Comparison of ENCODE assay signal across 11 cellular contexts in genomic region chr1:119347858-119348257, GRCh38. TPM values are rescaled to one million over a fixed set of nuclear protein-coding genes. Genes with fewer than 3 reads are reported as not detected.
DNase-seq lines count a peak whose midpoint lies in the region; ATAC-seq, FAIRE-seq and TF ChIP-seq lines count a peak whose summit lies in the region.
"Had no signal": no experiment of that assay in that cellular context is flagged by ENCODE, and none has a peak within 500 bp of the region (broad histone marks: within the 10 kb centered on the region; RNA-seq: fewer than 3 reads in every experiment).

No MANE protein-coding gene starts in this region.

- H2AFZ ChIP-seq in OCI-LY3 (ENCODE audit: low read depth, low read length), result 0 out of 2 replicates have a peak overlapping the region, but pooled peaks have one; percentile 1
- no peak overlapping the region for H2AFZ ChIP-seq in HepG2 (ENCODE audit: low read length)
- H2AFZ ChIP-seq: parathyroid adenoma had no signal

- H3K79me2 ChIP-seq in OCI-LY3 (ENCODE audit: low read length), result no peaks in the 10 kb centered on the region
- no peaks in the 10 kb centered on the region for H3K79me2 ChIP-seq in HepG2 (ENCODE audit: insufficient read depth, low read length)
- H3K79me2 ChIP-seq: parathyroid adenoma had no signal

- no peaks in the 10 kb centered on the region for H3K36me3 Mint-ChIP-seq in activated naive CD4-positive, alpha-beta T cell treated with anti-CD3 and anti-CD28 coated beads for 36 hours (ENCODE audit: low read depth)
- H3K36me3 Mint-ChIP-seq in stimulated activated naive B cell treated with anti-CD40 and anti-IgM and Interleukin-4, amounts not matched to agents 10 μg/mL and 1 μg/mL and 100 μg/mL, for 72 hours, result peaks cover 1 to 3% of the 10 kb centered on the region in 2 donors

- peaks cover 10% of the 10 kb centered on the region for H3K27me3 Mint-ChIP-seq in activated naive CD4-positive, alpha-beta T cell treated with anti-CD3 and anti-CD28 coated beads for 36 hours (ENCODE audit: low read depth)
- H3K27me3 Mint-ChIP-seq in stimulated activated naive B cell treated with anti-CD40 and anti-IgM and Interleukin-4, amounts not matched to agents 10 μg/mL and 1 μg/mL and 100 μg/mL, for 72 hours, result peaks cover 17 to 19% of the 10 kb centered on the region in 2 donors

- no peak for TF ChIP-seq POLR2A in HepG2 (IDR thresholded peaks at IDR 0.05; ENCODE audit: insufficient read depth in 1 of 2, low read depth in 2 of 2, low read length in 2 of 2)

- peaks cover 24% of the 10 kb centered on the region for H3K4me1 ChIP-seq in OCI-LY3 (ENCODE audit: low read length)
- H3K4me1 ChIP-seq in HepG2 (ENCODE audit: insufficient read depth, low read length), result peaks cover 70% of the 10 kb centered on the region
- H3K4me1 ChIP-seq in mucosa of descending colon (ENCODE audit: low read depth), result no peaks in the 10 kb centered on the region
- H3K4me1 ChIP-seq: parathyroid adenoma had no signal

- TF ChIP-seq EP300 in HepG2 (IDR thresholded peaks at IDR 0.05; ENCODE audit: low read depth in 2 of 2, low read length in 2 of 2) (no peak), HepG2 (CRISPR knock-in tag; IDR thresholded peaks at IDR 0.05; ENCODE audit: borderline replicate concordance) (no peak)

- DNase-seq in activated naive CD4-positive, alpha-beta T cell treated with anti-CD3 and anti-CD28 coated beads for 36 hours, result peak; percentile 51
- no peak for DNase-seq in activated naive CD4-positive, alpha-beta T cell treated with anti-CD3 and anti-CD28 coated beads, Interleukin-2, amount 50 U/mL, for 16 hours
- peak; percentile 79 for DNase-seq in stimulated activated naive B cell treated with anti-CD40 and anti-IgM and Interleukin-4, amounts not matched to agents 10 μg/mL and 1 μg/mL and 100 μg/mL, for 72 hours
- no peak for DNase-seq in HepG2 (ENCODE audit: low spot score)
- no peak for DNase-seq in mucosa of descending colon

- H3K9me3 Mint-ChIP-seq in activated naive CD4-positive, alpha-beta T cell treated with anti-CD3 and anti-CD28 coated beads for 36 hours, result peaks cover 2% of the 10 kb centered on the region
- H3K9me3 Mint-ChIP-seq in stimulated activated naive B cell treated with anti-CD40 and anti-IgM and Interleukin-4, amounts not matched to agents 10 μg/mL and 1 μg/mL and 100 μg/mL, for 72 hours, result peaks cover 4% of the 10 kb centered on the region in 2 donors

- H3K36me3 ChIP-seq in OCI-LY3 (replicated peaks; ENCODE audit: low read depth, low read length) (no peaks in the 10 kb centered on the region), HepG2 (replicated peaks in 1 of 2; ENCODE audit: control insufficient read depth in 1 of 2, insufficient read depth in 2 of 2, low read length in 2 of 2) (no peaks in the 10 kb centered on the region), mucosa of descending colon (ENCODE audit: low read depth) (no peaks in the 10 kb centered on the region)
- H3K36me3 ChIP-seq: BLaER1 had no signal

- ATAC-seq in HG02870 (IDR thresholded peaks at IDR 0.05; ENCODE audit: unreplicated experiment) (peak; percentile 80), HepG2 (no peak), mucosa of descending colon (no peak), GM19467 (IDR thresholded peaks at IDR 0.05; ENCODE audit: unreplicated experiment) (no peak)
- peak; percentile 96 to 97 for ATAC-seq in stimulated activated naive B cell treated with anti-CD40 and anti-IgM and Interleukin-4, amounts not matched to agents 10 μg/mL and 1 μg/mL and 100 μg/mL, for 72 hours (replicated peaks)

- intact Hi-C loops in activated naive CD4-positive, alpha-beta T cell treated with anti-CD3 and anti-CD28 coated beads for 36 hours (cut with micrococcal nuclease), result loop anchor here (1.0 kb wide), 1 partner anchor 208 kb away; the partner anchor contains the start of gene WARS2
- intact Hi-C loops in HepG2 (cut with micrococcal nuclease; ENCODE audit: unreplicated experiment), result no loop called here
- intact Hi-C loops in mucosa of descending colon (cut with DNase I, micrococcal nuclease), result no loop called here

- 70% methylated on average over 1 of the region's 1 CpG for WGBS in HepG2 (ENCODE audit: low lambda C conversion rate)

- H4K20me1 ChIP-seq in OCI-LY3 (ENCODE audit: insufficient read depth, low read length) (no peaks in the 10 kb centered on the region), HepG2 (ENCODE audit: insufficient read depth, low read length) (no peaks in the 10 kb centered on the region)
- H4K20me1 ChIP-seq: BLaER1 had no signal

- no peak overlapping the region for H3K9ac ChIP-seq in OCI-LY3 (ENCODE audit: low read length)
- H3K9ac ChIP-seq in HepG2 (ENCODE audit: insufficient read depth, low read depth, low read length), result no peak overlapping the region
- H3K9ac ChIP-seq: BLaER1, parathyroid adenoma had no signal

- no TSS peak for BruUV-seq in HepG2 (replicated peaks; lab: Mats Ljungman, UMichigan)

- CTCF ChIA-PET in activated naive CD4-positive, alpha-beta T cell treated with anti-CD3 and anti-CD28 coated beads for 36 hours (lab: Charles Lee), result interaction anchor here (0.7 to 2.2 kb wide), 4 partner anchors 21 to 319 kb away, joined by 3 to 6 read pairs (median 3); no protein-coding TSS in a partner anchor
- CTCF ChIA-PET in HepG2 (lab: Yijun Ruan, JAX; ENCODE audit: low intra/inter-chr PET ratio, low total read pairs), result no interaction called here

- H3K9me3 ChIP-seq in OCI-LY3 (ENCODE audit: insufficient read depth, low read length), result no peaks in the 10 kb centered on the region
- peaks cover 8% of the 10 kb centered on the region; the same call in 1 of the 2 replicates for H3K9me3 ChIP-seq in HepG2 (ENCODE audit: low read length)
- H3K9me3 ChIP-seq in mucosa of descending colon, result no peaks in the 10 kb centered on the region
- H3K9me3 ChIP-seq: BLaER1 had no signal

- no peak for TF ChIP-seq RAD21 in HepG2 (CRISPR knock-in tag; IDR thresholded peaks at IDR 0.05)

- POLR2A ChIA-PET in HepG2 (lab: Yijun Ruan, JAX), result no interaction called here

- H3K4me3 ChIP-seq in OCI-LY3 (ENCODE audit: low read length) (no peak overlapping the region), HepG2 (replicated peaks in 1 of 3; ENCODE audit: insufficient read depth in 1 of 3, low read depth in 2 of 3, low read length in 3 of 3) (no peak overlapping the region), mucosa of descending colon (no peak overlapping the region)
- H3K4me3 ChIP-seq: BLaER1 had no signal

- H3K27ac ChIP-seq in OCI-LY3 (ENCODE audit: low read length), result peak overlapping the region; percentile 69
- H3K27ac ChIP-seq in HepG2 (ENCODE audit: extremely low read length, insufficient read depth, low read length), result no peak overlapping the region
- H3K27ac ChIP-seq: BLaER1, parathyroid adenoma had no signal

- H3K4me2 ChIP-seq in OCI-LY3 (ENCODE audit: low read length) (peak overlapping the region; percentile 6), HepG2 (ENCODE audit: low read depth, low read length) (no peak overlapping the region)
- H3K4me2 ChIP-seq: BLaER1 had no signal

- FAIRE-seq in HepG2 (lab: Jason Lieb, UNC), result no peak

- H3K4me1 Mint-ChIP-seq in activated naive CD4-positive, alpha-beta T cell treated with anti-CD3 and anti-CD28 coated beads for 36 hours (ENCODE audit: low read depth), result peaks cover 3% of the 10 kb centered on the region
- H3K4me1 Mint-ChIP-seq in stimulated activated naive B cell treated with anti-CD40 and anti-IgM and Interleukin-4, amounts not matched to agents 10 μg/mL and 1 μg/mL and 100 μg/mL, for 72 hours, result peaks cover 12 to 20% of the 10 kb centered on the region in 2 donors

- H3K4me3 Mint-ChIP-seq in activated naive CD4-positive, alpha-beta T cell treated with anti-CD3 and anti-CD28 coated beads for 36 hours, result no peak overlapping the region
- peak overlapping the region; percentile 53 to 75 for H3K4me3 Mint-ChIP-seq in stimulated activated naive B cell treated with anti-CD40 and anti-IgM and Interleukin-4, amounts not matched to agents 10 μg/mL and 1 μg/mL and 100 μg/mL, for 72 hours

- TF ChIP-seq CTCF in OCI-LY3 (IDR thresholded peaks at IDR 0.05; ENCODE audit: low read depth, low read length), result no peak
- TF ChIP-seq CTCF in HepG2 (CRISPR knock-in tag; IDR thresholded peaks at IDR 0.05), result no peak
- TF ChIP-seq CTCF in mucosa of descending colon (IDR thresholded peaks at IDR 0.05), result no peak

- H3K27ac Mint-ChIP-seq in activated naive CD4-positive, alpha-beta T cell treated with anti-CD3 and anti-CD28 coated beads for 36 hours, result no peak overlapping the region
- H3K27ac Mint-ChIP-seq in stimulated activated naive B cell treated with anti-CD40 and anti-IgM and Interleukin-4, amounts not matched to agents 10 μg/mL and 1 μg/mL and 100 μg/mL, for 72 hours, result peak overlapping the region; percentile 85

- H3K27me3 ChIP-seq in OCI-LY3 (ENCODE audit: low read depth, low read length), result no peaks in the 10 kb centered on the region
- no peaks in the 10 kb centered on the region for H3K27me3 ChIP-seq in HepG2 (ENCODE audit: control insufficient read depth in 1 of 2, insufficient read depth in 2 of 2, low read length in 2 of 2)
- H3K27me3 ChIP-seq: BLaER1 had no signal

- in situ Hi-C loops in HepG2 (cut with HindIII; ENCODE audit: extremely low pct_ligation_motif_present, low pct_unique_long_range_greater_than_20kb), result no loop called here

RNA-seq across cellular contexts. Expression of gene HAO2, which starts 20.7 kb away (rescaled TPM):
- total RNA-seq in activated naive CD4-positive, alpha-beta T cell treated with anti-CD3 and anti-CD28 coated beads for 36 hours, result not detected
- total RNA-seq in HepG2 (2016; rRNA removed; fragmentation: Illumina TruSeq; extraction: Trizol), result 0.09 TPM in 1 of 2 replicates, not detected in the other
- not detected in 2 replicates for total RNA-seq in HepG2 (2016; cell fraction: cytosol; rRNA removed; fragmentation: Illumina TruSeq; extraction: Trizol; ENCODE audit: low read depth)
- total RNA-seq in HepG2 (2016; cell fraction: insoluble cytoplasmic fraction; rRNA removed; fragmentation: Illumina TruSeq; extraction: Trizol), result 0.15 TPM in 1 of 2 replicates, not detected in the other
- 0.28 TPM in 1 of 2 replicates, not detected in the other for total RNA-seq in HepG2 (2016; cell fraction: membrane; rRNA removed; fragmentation: Illumina TruSeq; extraction: Trizol)
- total RNA-seq in HepG2 (2016; cell fraction: nucleus; rRNA removed; fragmentation: Illumina TruSeq; extraction: Trizol), result 0.34 and 0.40 TPM in 2 replicates
- 0.05 and 0.08 TPM in 2 replicates for polyA plus RNA-seq in HepG2 (2011; rRNA removed)
- polyA plus RNA-seq in HepG2 (2011; cell fraction: cytosol; rRNA removed), result 0.03 and 0.08 TPM in 2 replicates
- 0.90 and 0.96 TPM in 2 replicates for polyA plus RNA-seq in HepG2 (2011; cell fraction: nucleus; rRNA removed)
- polyA plus RNA-seq in HepG2 (2012), result 0.19 and 0.42 TPM in 2 replicates
- not detected in 2 replicates for polyA plus RNA-seq in HepG2 (2016; cell fraction: cytosol; fragmentation: Illumina TruSeq; extraction: Trizol; ENCODE audit: low read depth)
- polyA plus RNA-seq in HepG2 (2016; cell fraction: insoluble cytoplasmic fraction; fragmentation: Illumina TruSeq; extraction: Trizol; ENCODE audit: low read depth), result not detected in 2 replicates
- polyA plus RNA-seq in HepG2 (2016; cell fraction: membrane; fragmentation: Illumina TruSeq; extraction: Trizol; ENCODE audit: low read depth), result not detected in 2 replicates
- 0.27 TPM in 1 of 2 replicates, not detected in the other for polyA plus RNA-seq in HepG2 (2016; cell fraction: nucleus; fragmentation: Illumina TruSeq; extraction: Trizol; ENCODE audit: insufficient read depth, low read depth)
- polyA minus RNA-seq in HepG2 (2011; rRNA and poly(A)+ RNA removed; ENCODE audit: low replicate concordance), result 0.48 TPM in 1 of 2 replicates, not detected in the other
- not detected in 2 replicates for polyA minus RNA-seq in HepG2 (2011; cell fraction: cytosol; rRNA and poly(A)+ RNA removed)
- polyA minus RNA-seq in HepG2 (2011; cell fraction: nucleus; rRNA and poly(A)+ RNA removed), result 0.87 and 0.90 TPM in 2 replicates
- total RNA-seq in mucosa of descending colon, result not detected
- total RNA-seq: OCI-LY7 had no signal

Comparison
In these comparisons a context has a peak if more than half of its experiments do, and no peak if none do; other contexts are left out.
1. DNase-seq: peak in activated naive CD4-positive, alpha-beta T cell treated with anti-CD3 and anti-CD28 coated beads for 36 hours (single experiment) and stimulated activated naive B cell treated with anti-CD40 and anti-IgM and Interleukin-4, amounts not matched to agents 10 μg/mL and 1 μg/mL and 100 μg/mL, for 72 hours (single experiment); none in activated naive CD4-positive, alpha-beta T cell treated with anti-CD3 and anti-CD28 coated beads, Interleukin-2, amount 50 U/mL, for 16 hours (single experiment), HepG2 (single experiment) and mucosa of descending colon (0 of 3).
2. ATAC-seq: peak in HG02870 (single experiment) and stimulated activated naive B cell treated with anti-CD40 and anti-IgM and Interleukin-4, amounts not matched to agents 10 μg/mL and 1 μg/mL and 100 μg/mL, for 72 hours (2 of 2); none in HepG2 (single experiment), mucosa of descending colon (single experiment) and GM19467 (single experiment).